8 cellular contexts compared by ENCODE assay signal in genomic region chr17:17783121-17783824, GRCh38. TPM values are rescaled to one million over a fixed set of nuclear protein-coding genes. Genes with fewer than 3 reads are reported as not detected.
A peak's percentile ranks its signal among the peaks of the same experiment; 100 is the strongest.
DNase-seq lines count a peak whose midpoint lies in the region; FAIRE-seq and TF ChIP-seq lines count a peak whose summit lies in the region.

No MANE protein-coding gene starts in this region.

- no peaks in the 10 kb centered on the region for H3K36me3 ChIP-seq in ES-I3 (ENCODE audit: insufficient read depth, low read length)
- no peaks in the 10 kb centered on the region for H3K36me3 ChIP-seq in HUES6 (ENCODE audit: control insufficient read depth, insufficient read depth, low read length)
- H3K36me3 ChIP-seq in astrocyte (ENCODE audit: insufficient read depth, low read length) = no peaks in the 10 kb centered on the region
- H3K36me3 ChIP-seq in iPS-18a (ENCODE audit: control insufficient read depth, low read depth, low read length) = no peaks in the 10 kb centered on the region

- H3K27me3 ChIP-seq in HUES6 (ENCODE audit: control insufficient read depth, insufficient read depth, low read length) (peaks cover 25% of the 10 kb centered on the region), astrocyte (ENCODE audit: insufficient read depth, low read length) (no peaks in the 10 kb centered on the region), iPS-18a (ENCODE audit: control insufficient read depth, insufficient read depth, low read length) (peaks cover 37% of the 10 kb centered on the region)

- no peak for TF ChIP-seq CTCF in astrocyte (IDR thresholded peaks at IDR 0.05; ENCODE audit: insufficient read depth, low read depth, low read length)

- no peaks in the 10 kb centered on the region for H3K36me3 Mint-ChIP-seq in astrocyte (ENCODE audit: low read depth, unreplicated experiment)

- H3K4me3 ChIP-seq in HUES6 (ENCODE audit: low read depth, low read length) (peak overlapping the region; percentile 75), astrocyte (ENCODE audit: insufficient read depth, low read depth, low read length) (peak overlapping the region; percentile 46), iPS-18a (ENCODE audit: low read length) (peak overlapping the region; percentile 68), skeletal muscle cell (ENCODE audit: low read depth, low read length) (peak overlapping the region; percentile 43)

- H4K20me1 ChIP-seq in astrocyte (ENCODE audit: insufficient read depth, low read length) = peaks cover 80% of the 10 kb centered on the region

- H3K27ac Mint-ChIP-seq in astrocyte (ENCODE audit: unreplicated experiment) = no peak overlapping the region

- peak overlapping the region; percentile 83 for H3K4me3 Mint-ChIP-seq in astrocyte (ENCODE audit: unreplicated experiment)

- peak; percentile 70 for DNase-seq in SK-N-DZ (ENCODE audit: low spot score)
- DNase-seq in astrocyte (ENCODE audit: low read depth) = peak; percentile 14
- DNase-seq in skeletal muscle cell (ENCODE audit: low read depth) = no peak
- no peak for DNase-seq in MV-4-11 (lab: John Stamatoyannopoulos, UW)
- no peak for DNase-seq in cerebellar nuclear complex (lab: John Stamatoyannopoulos, UW)

- no peaks in the 10 kb centered on the region for H3K27me3 Mint-ChIP-seq in astrocyte (ENCODE audit: low read depth, unreplicated experiment)

- H3K9ac ChIP-seq in ES-I3 (ENCODE audit: low read depth, low read length) (peak overlapping the region; percentile 68), HUES6 (ENCODE audit: low read length) (peak overlapping the region; percentile 55), astrocyte (ENCODE audit: low read length) (peak overlapping the region; percentile 7), iPS-18a (ENCODE audit: low read length) (peak overlapping the region; percentile 65)

- H3K4me1 Mint-ChIP-seq in astrocyte (ENCODE audit: low read depth, unreplicated experiment) = peaks cover 39% of the 10 kb centered on the region

- peak overlapping the region; percentile 86 for H3K4me2 ChIP-seq in astrocyte (ENCODE audit: low read length)

- peaks cover 45% of the 10 kb centered on the region for H3K79me2 ChIP-seq in astrocyte (ENCODE audit: insufficient read depth, low read length)

- peak overlapping the region; percentile 27; the same call in 1 of the 2 replicates for H3K27ac ChIP-seq in HUES6 (ENCODE audit: low read depth, low read length)
- no peak overlapping the region for H3K27ac ChIP-seq in astrocyte (ENCODE audit: low read depth, low read length)
- H3K27ac ChIP-seq in iPS-18a (ENCODE audit: low read length) = no peak overlapping the region

- H3K9me3 ChIP-seq in ES-I3 (ENCODE audit: control insufficient read depth, insufficient read depth, low read length) = no peaks in the 10 kb centered on the region
- no peaks in the 10 kb centered on the region for H3K9me3 ChIP-seq in HUES6 (ENCODE audit: control insufficient read depth, insufficient read depth, low read depth, low read length)
- no peaks in the 10 kb centered on the region for H3K9me3 ChIP-seq in astrocyte (ENCODE audit: insufficient read depth, low read depth, low read length)
- H3K9me3 ChIP-seq in iPS-18a (ENCODE audit: control insufficient read depth, low read depth, low read length) = no peaks in the 10 kb centered on the region

- no peak for FAIRE-seq in astrocyte (lab: Jason Lieb, UNC)

- no peak overlapping the region for H2AFZ ChIP-seq in astrocyte (ENCODE audit: low read depth, low read length)

- H3K4me1 ChIP-seq in ES-I3 (ENCODE audit: insufficient read depth, low read length) (peaks cover 26% of the 10 kb centered on the region), HUES6 (ENCODE audit: control insufficient read depth, insufficient read depth, low read length) (peaks cover 57% of the 10 kb centered on the region), astrocyte (ENCODE audit: insufficient read depth, low read length) (peaks cover 35% of the 10 kb centered on the region), iPS-18a (ENCODE audit: control insufficient read depth, low read depth, low read length) (peaks cover 37% of the 10 kb centered on the region)

- no peaks in the 10 kb centered on the region for H3K9me3 Mint-ChIP-seq in astrocyte (ENCODE audit: unreplicated experiment)

RNA-seq across cellular contexts. Expression of gene SREBF1, which starts 53.5 kb away (rescaled TPM):
- polyA plus RNA-seq in SK-N-DZ (2014; cell fraction: cytosol; rRNA removed) = 57.6 and 67.5 TPM in 2 replicates
- 182 and 191 TPM in 2 replicates for polyA plus RNA-seq in SK-N-DZ (2014; cell fraction: nucleus; rRNA removed)
- 59.2 and 65.6 TPM in 2 replicates for total RNA-seq in astrocyte

Comparison
In these comparisons a context has a peak if more than half of its experiments do, and no peak if none do; other contexts are left out.
1. H3K9ac ChIP-seq: peak in every context shown above with its lines; median percentile 68 in ES-I3; 65 in iPS-18a; 55 in HUES6; 7 in astrocyte.
2. DNase-seq: peak in SK-N-DZ (single experiment) and astrocyte (single experiment); none in skeletal muscle cell (single experiment), MV-4-11 (single experiment) and cerebellar nuclear complex (0 of 2).
3. Peak in every context shown above with its lines, with median percentiles within 50 percentile points of each other: H3K4me3 ChIP-seq.